In the genomic region with DNA sequence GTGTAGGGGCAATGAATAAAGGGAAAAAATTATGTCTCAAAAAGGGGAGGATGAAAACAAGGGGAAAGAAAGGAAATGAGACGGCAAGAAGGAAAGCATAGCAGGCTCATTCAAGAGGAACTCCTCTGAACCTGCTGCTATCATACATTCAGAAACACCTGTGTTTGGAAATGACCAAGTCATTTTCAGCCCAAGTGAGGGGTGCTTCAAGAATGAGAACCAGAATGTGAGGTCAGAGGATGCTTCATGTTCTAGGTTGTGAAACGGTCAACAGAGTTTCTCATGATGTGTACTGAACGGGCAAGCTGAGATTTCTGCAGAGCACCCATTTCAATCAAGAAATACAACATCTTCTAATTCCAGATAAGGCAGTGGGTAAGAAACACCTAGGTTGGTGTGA, we compare ENCODE assay signal across 14 cellular contexts.
DNase-seq lines count a peak whose midpoint lies in the region; ATAC-seq and TF ChIP-seq lines count a peak whose summit lies in the region.
"Had no signal": no experiment of that assay in that cellular context is flagged by ENCODE, and none has a peak within 500 bp of the region (broad histone marks: within the 10 kb centered on the region; RNA-seq: fewer than 3 reads in every experiment).

No MANE protein-coding gene starts in this region.

- intact Hi-C loops in spleen (cut with DNase I; ENCODE audit: low total_unique reads) (no loop called here), A673 (cut with micrococcal nuclease; ENCODE audit: unreplicated experiment) (no loop called here)

- no TSS peak for BruUV-seq in A673 (replicated peaks; lab: Mats Ljungman, UMichigan)

- POLR2A ChIA-PET in A673 (lab: Charles Lee; ENCODE audit: low non-redundant PET): no interaction called here

- H3K36me3 ChIP-seq in spleen (no peaks in the 10 kb centered on the region), A673 (ENCODE audit: insufficient read depth, low read length, poor library complexity, severe bottlenecking) (no peaks in the 10 kb centered on the region)
- H3K36me3 ChIP-seq: Peyer's patch had no signal

- TF ChIP-seq CTCF in spleen (IDR thresholded peaks at IDR 0.05 in 8 of 11, conservative IDR thresholded peaks at IDR 0.05 in 3 of 11) (no peak), A673 (conservative IDR thresholded peaks at IDR 0.05; ENCODE audit: low read depth, low read length) (no peak)

- no peaks in the 10 kb centered on the region for H3K9me3 Mint-ChIP-seq in stimulated activated memory B cell treated with anti-CD40 and anti-IgM and Interleukin-4, amounts not matched to agents 10 μg/mL and 1 μg/mL and 100 μg/mL, for 72 hours
- H3K9me3 Mint-ChIP-seq: activated CD4-positive, alpha-beta T cell treated with anti-CD3 and anti-CD28 coated beads, Interleukin-2, amount 10 ng/mL, durations not matched to agents 7 days and 5 days had no signal

- H3K4me1 Mint-ChIP-seq in stimulated activated memory B cell treated with anti-CD40 and anti-IgM and Interleukin-4, amounts not matched to agents 10 μg/mL and 1 μg/mL and 100 μg/mL, for 72 hours: peaks cover 22% of the 10 kb centered on the region
- H3K4me1 Mint-ChIP-seq: activated CD4-positive, alpha-beta T cell treated with anti-CD3 and anti-CD28 coated beads, Interleukin-2, amount 10 ng/mL, durations not matched to agents 7 days and 5 days had no signal

- ATAC-seq in GM19025 (IDR thresholded peaks at IDR 0.05; ENCODE audit: low read depth, unreplicated experiment) (peak; percentile 36), GM21786 (IDR thresholded peaks at IDR 0.05; ENCODE audit: unreplicated experiment) (peak; percentile 46), HG03108 (IDR thresholded peaks at IDR 0.05; ENCODE audit: unreplicated experiment) (peak; percentile 47)
- ATAC-seq in stimulated activated memory B cell treated with anti-CD40 and anti-IgM and Interleukin-4, amounts not matched to agents 10 μg/mL and 1 μg/mL and 100 μg/mL, for 72 hours: no peak

- H3K36me3 Mint-ChIP-seq in stimulated activated memory B cell treated with anti-CD40 and anti-IgM and Interleukin-4, amounts not matched to agents 10 μg/mL and 1 μg/mL and 100 μg/mL, for 72 hours: no peaks in the 10 kb centered on the region

- H3K9me3 ChIP-seq in spleen: no peaks in the 10 kb centered on the region
- H3K9me3 ChIP-seq in A673 (ENCODE audit: low read depth, low read length, poor library complexity, severe bottlenecking): no peaks in the 10 kb centered on the region
- H3K9me3 ChIP-seq: Peyer's patch had no signal

- no peak for TF ChIP-seq POLR2A in spleen (IDR thresholded peaks at IDR 0.05)

- WGBS in spleen, 5 donors: 75 to 86% (median 81%) methylated on average over 3 of the region's 3 CpGs

- H3K4me3 ChIP-seq in spleen (no peak overlapping the region), A673 (ENCODE audit: low read depth, low read length, poor library complexity, severe bottlenecking) (no peak overlapping the region)
- H3K4me3 ChIP-seq: Peyer's patch had no signal

- H3K27ac ChIP-seq in spleen: no peak overlapping the region
- no peak overlapping the region for H3K27ac ChIP-seq in A673 (ENCODE audit: low read depth, low read length, poor library complexity, severe bottlenecking)
- H3K27ac ChIP-seq: Peyer's patch had no signal

- CTCF ChIA-PET in A673 (lab: Charles Lee): no interaction called here

- no peaks in the 10 kb centered on the region for H3K27me3 Mint-ChIP-seq in stimulated activated memory B cell treated with anti-CD40 and anti-IgM and Interleukin-4, amounts not matched to agents 10 μg/mL and 1 μg/mL and 100 μg/mL, for 72 hours
- H3K27me3 Mint-ChIP-seq: activated CD4-positive, alpha-beta T cell treated with anti-CD3 and anti-CD28 coated beads, Interleukin-2, amount 10 ng/mL, durations not matched to agents 7 days and 5 days had no signal

- no peak for DNase-seq in spleen
- DNase-seq in T-helper 1 cell: no peak
- DNase-seq in A673 (ENCODE audit: low spot score): no peak
- DNase-seq: activated CD4-positive, alpha-beta T cell treated with anti-CD3 and anti-CD28 coated beads, Interleukin-2, amount 10 ng/mL, durations not matched to agents 7 days and 5 days; GOT3; midbrain; Peyer's patch; T-helper 2 cell; trophoblast cell had no signal

- H3K4me1 ChIP-seq in spleen (no peaks in the 10 kb centered on the region), A673 (ENCODE audit: insufficient read depth, low read length, poor library complexity, severe bottlenecking) (no peaks in the 10 kb centered on the region)
- H3K4me1 ChIP-seq: Peyer's patch had no signal

- H3K27me3 ChIP-seq in spleen (replicated peaks in 1 of 7) (no peaks in the 10 kb centered on the region), A673 (replicated peaks; ENCODE audit: insufficient read depth, low read depth, low read length, poor library complexity) (no peaks in the 10 kb centered on the region)
- H3K27me3 ChIP-seq: Peyer's patch had no signal

- no peak overlapping the region for H3K4me3 Mint-ChIP-seq in stimulated activated memory B cell treated with anti-CD40 and anti-IgM and Interleukin-4, amounts not matched to agents 10 μg/mL and 1 μg/mL and 100 μg/mL, for 72 hours
- H3K4me3 Mint-ChIP-seq: activated CD4-positive, alpha-beta T cell treated with anti-CD3 and anti-CD28 coated beads, Interleukin-2, amount 10 ng/mL, durations not matched to agents 7 days and 5 days had no signal

- H3K27ac Mint-ChIP-seq in stimulated activated memory B cell treated with anti-CD40 and anti-IgM and Interleukin-4, amounts not matched to agents 10 μg/mL and 1 μg/mL and 100 μg/mL, for 72 hours: peak overlapping the region; percentile 6
- H3K27ac Mint-ChIP-seq: activated CD4-positive, alpha-beta T cell treated with anti-CD3 and anti-CD28 coated beads, Interleukin-2, amount 10 ng/mL, durations not matched to agents 7 days and 5 days; activated T-helper 2 cell treated with anti-CD3 and anti-CD28 coated beads, Interferon-gamma antibody, Interleukin-2, Interleukin-4, amounts not matched to agents 10 μg/mL and 5 μg/mL and 100 μg/mL, durations not matched to agents 14 hours and 24 hours and 36 hours had no signal
